Comparison of ENCODE assay signal across 2 cellular contexts in the genomic region with DNA sequence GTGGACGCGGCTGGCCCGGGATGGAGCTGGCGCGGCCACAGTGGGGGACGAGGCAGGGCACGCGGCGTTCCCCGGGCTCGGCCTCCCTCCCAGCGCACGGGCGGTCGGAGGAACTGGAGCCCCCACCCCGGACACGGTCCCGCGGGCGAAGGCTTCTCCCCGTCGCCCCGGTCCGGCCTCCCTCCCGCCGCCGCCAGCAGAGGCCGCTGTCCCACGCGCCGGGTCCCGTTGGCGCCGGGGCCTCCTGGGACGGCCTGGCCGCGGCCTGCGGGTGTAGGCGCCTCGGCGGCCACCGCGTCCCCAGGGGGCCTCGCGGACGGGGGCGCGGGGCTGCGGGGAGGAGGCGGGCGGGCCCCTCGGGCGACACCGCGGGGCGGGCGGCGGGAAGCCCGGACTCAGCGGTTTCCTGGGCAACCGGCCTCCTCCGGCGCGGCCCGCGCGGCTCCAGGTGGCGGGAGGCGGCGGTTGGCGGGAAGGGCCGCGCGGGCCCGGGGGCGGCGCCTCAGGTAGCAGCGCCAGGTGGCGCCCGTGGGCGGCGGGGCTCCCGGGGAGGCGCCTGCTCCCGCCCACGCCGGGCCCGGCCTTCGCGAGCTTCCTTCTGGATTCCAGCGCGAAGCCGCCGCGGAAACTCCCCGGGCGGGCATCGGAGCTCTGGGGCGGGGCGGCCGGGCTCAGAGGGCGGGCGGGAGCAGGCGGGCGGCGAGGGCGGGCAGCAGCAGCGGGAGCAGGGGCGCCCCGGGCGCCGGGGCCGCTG.
TF ChIP-seq lines count a peak whose summit lies in the region.

No MANE protein-coding gene starts in this region.

TF ChIP-seq in HEK293, 187 proteins besides CTCF, POLR2A, EP300 and RAD21 (continues in another document):
- TF ChIP-seq, protein P1, sequence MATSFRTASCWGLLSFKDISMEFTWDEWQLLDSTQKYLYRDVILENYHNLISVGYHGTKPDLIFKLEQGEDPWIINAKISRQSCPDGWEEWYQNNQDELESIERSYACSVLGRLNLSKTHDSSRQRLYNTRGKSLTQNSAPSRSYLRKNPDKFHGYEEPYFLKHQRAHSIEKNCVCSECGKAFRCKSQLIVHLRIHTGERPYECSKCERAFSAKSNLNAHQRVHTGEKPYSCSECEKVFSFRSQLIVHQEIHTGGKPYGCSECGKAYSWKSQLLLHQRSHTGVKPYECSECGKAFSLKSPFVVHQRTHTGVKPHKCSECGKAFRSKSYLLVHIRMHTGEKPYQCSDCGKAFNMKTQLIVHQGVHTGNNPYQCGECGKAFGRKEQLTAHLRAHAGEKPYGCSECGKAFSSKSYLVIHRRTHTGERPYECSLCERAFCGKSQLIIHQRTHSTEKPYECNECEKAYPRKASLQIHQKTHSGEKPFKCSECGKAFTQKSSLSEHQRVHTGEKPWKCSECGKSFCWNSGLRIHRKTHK (tag by site-specific recombination; IDR thresholded peaks at IDR 0.05) = no peak
- no peak for TF ChIP-seq ZNF2 (tag by site-specific recombination; IDR thresholded peaks at IDR 0.05)
- TF ChIP-seq, protein P2, sequence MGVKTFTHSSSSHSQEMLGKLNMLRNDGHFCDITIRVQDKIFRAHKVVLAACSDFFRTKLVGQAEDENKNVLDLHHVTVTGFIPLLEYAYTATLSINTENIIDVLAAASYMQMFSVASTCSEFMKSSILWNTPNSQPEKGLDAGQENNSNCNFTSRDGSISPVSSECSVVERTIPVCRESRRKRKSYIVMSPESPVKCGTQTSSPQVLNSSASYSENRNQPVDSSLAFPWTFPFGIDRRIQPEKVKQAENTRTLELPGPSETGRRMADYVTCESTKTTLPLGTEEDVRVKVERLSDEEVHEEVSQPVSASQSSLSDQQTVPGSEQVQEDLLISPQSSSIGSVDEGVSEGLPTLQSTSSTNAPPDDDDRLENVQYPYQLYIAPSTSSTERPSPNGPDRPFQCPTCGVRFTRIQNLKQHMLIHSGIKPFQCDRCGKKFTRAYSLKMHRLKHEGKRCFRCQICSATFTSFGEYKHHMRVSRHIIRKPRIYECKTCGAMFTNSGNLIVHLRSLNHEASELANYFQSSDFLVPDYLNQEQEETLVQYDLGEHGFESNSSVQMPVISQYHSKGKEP (tag by site-specific recombination; IDR thresholded peaks at IDR 0.05) = no peak
- TF ChIP-seq ZNF561 (tag by site-specific recombination; IDR thresholded peaks at IDR 0.05; ENCODE audit: borderline replicate concordance) = peak; percentile 27; the same call in 1 of the 2 replicates
- 0 out of 2 replicates have a peak, but pooled peaks have one; percentile 9 for TF ChIP-seq EGR2 (tag by site-specific recombination; IDR thresholded peaks at IDR 0.05; ENCODE audit: low read depth)
- no peak for TF ChIP-seq ZNF658 (tag by site-specific recombination; IDR thresholded peaks at IDR 0.05)
- no peak for TF ChIP-seq ZFP3 (tag by site-specific recombination; IDR thresholded peaks at IDR 0.05; ENCODE audit: low read depth)
- no peak for TF ChIP-seq ZNF266 (tag by site-specific recombination; IDR thresholded peaks at IDR 0.05; ENCODE audit: low read depth)
- no peak for TF ChIP-seq ZNF514 (tag by site-specific recombination; IDR thresholded peaks at IDR 0.05)
- TF ChIP-seq, protein P3, sequence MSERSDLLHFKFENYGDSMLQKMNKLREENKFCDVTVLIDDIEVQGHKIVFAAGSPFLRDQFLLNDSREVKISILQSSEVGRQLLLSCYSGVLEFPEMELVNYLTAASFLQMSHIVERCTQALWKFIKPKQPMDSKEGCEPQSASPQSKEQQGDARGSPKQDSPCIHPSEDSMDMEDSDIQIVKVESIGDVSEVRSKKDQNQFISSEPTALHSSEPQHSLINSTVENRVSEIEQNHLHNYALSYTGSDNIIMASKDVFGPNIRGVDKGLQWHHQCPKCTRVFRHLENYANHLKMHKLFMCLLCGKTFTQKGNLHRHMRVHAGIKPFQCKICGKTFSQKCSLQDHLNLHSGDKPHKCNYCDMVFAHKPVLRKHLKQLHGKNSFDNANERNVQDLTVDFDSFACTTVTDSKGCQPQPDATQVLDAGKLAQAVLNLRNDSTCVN (tag by site-specific recombination; optimal IDR thresholded peaks at IDR 0.05) = peak; percentile 35
- TF ChIP-seq MYNN (tag by site-specific recombination; IDR thresholded peaks at IDR 0.05; ENCODE audit: borderline replicate concordance) = no peak
- no peak for TF ChIP-seq ZSCAN16 (tag by site-specific recombination; IDR thresholded peaks at IDR 0.05)
- TF ChIP-seq ZNF248 (tag by site-specific recombination; IDR thresholded peaks at IDR 0.05) = no peak
- no peak for TF ChIP-seq ZNF549 (tag by site-specific recombination; IDR thresholded peaks at IDR 0.05)
- TF ChIP-seq KLF9 (tag by site-specific recombination; IDR thresholded peaks at IDR 0.05; ENCODE audit: low read depth) = no peak
- TF ChIP-seq, protein P4, sequence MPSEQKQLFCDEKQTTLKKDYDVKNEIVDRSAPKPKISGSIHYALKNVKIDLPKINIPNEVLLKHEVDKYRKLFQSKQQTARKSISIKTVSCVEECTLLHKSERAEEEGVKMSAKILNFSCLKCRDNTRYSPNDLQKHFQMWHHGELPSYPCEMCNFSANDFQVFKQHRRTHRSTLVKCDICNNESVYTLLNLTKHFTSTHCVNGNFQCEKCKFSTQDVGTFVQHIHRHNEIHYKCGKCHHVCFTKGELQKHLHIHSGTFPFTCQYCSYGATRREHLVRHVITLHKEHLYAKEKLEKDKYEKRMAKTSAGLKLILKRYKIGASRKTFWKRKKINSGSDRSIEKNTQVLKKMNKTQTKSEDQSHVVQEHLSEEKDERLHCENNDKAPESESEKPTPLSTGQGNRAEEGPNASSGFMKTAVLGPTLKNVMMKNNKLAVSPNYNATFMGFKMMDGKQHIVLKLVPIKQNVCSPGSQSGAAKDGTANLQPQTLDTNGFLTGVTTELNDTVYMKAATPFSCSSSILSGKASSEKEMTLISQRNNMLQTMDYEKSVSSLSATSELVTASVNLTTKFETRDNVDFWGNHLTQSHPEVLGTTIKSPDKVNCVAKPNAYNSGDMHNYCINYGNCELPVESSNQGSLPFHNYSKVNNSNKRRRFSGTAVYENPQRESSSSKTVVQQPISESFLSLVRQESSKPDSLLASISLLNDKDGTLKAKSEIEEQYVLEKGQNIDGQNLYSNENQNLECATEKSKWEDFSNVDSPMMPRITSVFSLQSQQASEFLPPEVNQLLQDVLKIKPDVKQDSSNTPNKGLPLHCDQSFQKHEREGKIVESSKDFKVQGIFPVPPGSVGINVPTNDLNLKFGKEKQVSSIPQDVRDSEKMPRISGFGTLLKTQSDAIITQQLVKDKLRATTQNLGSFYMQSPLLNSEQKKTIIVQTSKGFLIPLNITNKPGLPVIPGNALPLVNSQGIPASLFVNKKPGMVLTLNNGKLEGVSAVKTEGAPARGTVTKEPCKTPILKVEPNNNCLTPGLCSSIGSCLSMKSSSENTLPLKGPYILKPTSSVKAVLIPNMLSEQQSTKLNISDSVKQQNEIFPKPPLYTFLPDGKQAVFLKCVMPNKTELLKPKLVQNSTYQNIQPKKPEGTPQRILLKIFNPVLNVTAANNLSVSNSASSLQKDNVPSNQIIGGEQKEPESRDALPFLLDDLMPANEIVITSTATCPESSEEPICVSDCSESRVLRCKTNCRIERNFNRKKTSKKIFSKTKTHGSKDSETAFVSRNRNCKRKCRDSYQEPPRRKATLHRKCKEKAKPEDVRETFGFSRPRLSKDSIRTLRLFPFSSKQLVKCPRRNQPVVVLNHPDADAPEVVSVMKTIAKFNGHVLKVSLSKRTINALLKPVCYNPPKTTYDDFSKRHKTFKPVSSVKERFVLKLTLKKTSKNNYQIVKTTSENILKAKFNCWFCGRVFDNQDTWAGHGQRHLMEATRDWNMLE (tag by site-specific recombination; conservative IDR thresholded peaks at IDR 0.05; ENCODE audit: low read depth) = no peak
- no peak for TF ChIP-seq ZBTB20 (tag by site-specific recombination; IDR thresholded peaks at IDR 0.05)
- no peak for TF ChIP-seq ZNF654 (tag by site-specific recombination; IDR thresholded peaks at IDR 0.05; ENCODE audit: low read depth)

TF ChIP-seq in K562, 482 proteins besides CTCF, POLR2A, EP300 and RAD21 (continues in another document):
- TF ChIP-seq NCOA2 (IDR thresholded peaks at IDR 0.05; ENCODE audit: partially characterized antibody in 2 of 2) (no peak), CTBP1 (IDR thresholded peaks at IDR 0.05; ENCODE audit: borderline replicate concordance) (peak; percentile 73), NCOA4 (IDR thresholded peaks at IDR 0.05; ENCODE audit: partially characterized antibody) (no peak), ZBTB1 (CRISPR knock-in tag; IDR thresholded peaks at IDR 0.05; ENCODE audit: borderline replicate concordance, low read depth) (peak; percentile 88), ZNF354B (CRISPR knock-in tag; IDR thresholded peaks at IDR 0.05) (no peak), HMGN3 (IDR thresholded peaks at IDR 0.05; ENCODE audit: borderline replicate concordance, extremely low read depth, insufficient read length, low read depth, low read length) (peak; percentile 77), IRF2 (CRISPR knock-in tag; IDR thresholded peaks at IDR 0.05) (no peak), RFX5 (IDR thresholded peaks at IDR 0.05; ENCODE audit: low read depth, low read length) (no peak), TAF15 (IDR thresholded peaks at IDR 0.05; ENCODE audit: low read depth, low read length) (no peak), RB1 (IDR thresholded peaks at IDR 0.05; ENCODE audit: low read depth) (peak; percentile 100), U2AF2 (optimal IDR thresholded peaks at IDR 0.05; ENCODE audit: low read depth, low read length) (no peak), FOSL1 (tag; conservative IDR thresholded peaks at IDR 0.05) (no peak), NR3C1 (CRISPR knock-in tag; IDR thresholded peaks at IDR 0.05) (peak; percentile 42; the same call in 1 of the 2 replicates), U2AF1 (optimal IDR thresholded peaks at IDR 0.05; ENCODE audit: low read depth, low read length) (peak; percentile 2), CCNT2 (IDR thresholded peaks at IDR 0.05; ENCODE audit: borderline replicate concordance, extremely low read depth, insufficient read length, low read depth, low read length) (peak; percentile 83), FIP1L1 (IDR thresholded peaks at IDR 0.05; ENCODE audit: low read depth, low read length, poor library complexity, severe bottlenecking) (peak; percentile 25), PHF20 (IDR thresholded peaks at IDR 0.05; ENCODE audit: partially characterized antibody) (no peak), TBP (optimal IDR thresholded peaks at IDR 0.05; ENCODE audit: low read depth, low read length) (peak; percentile 21), RBFOX2 (IDR thresholded peaks at IDR 0.05; ENCODE audit: low read depth, low read length) (peak; percentile 66), MYNN (IDR thresholded peaks at IDR 0.05) (no peak), MYNN (CRISPR knock-in tag; IDR thresholded peaks at IDR 0.05) (no peak), HDAC8 (tag; IDR thresholded peaks at IDR 0.05) (no peak), E2F3 (CRISPR knock-in tag; IDR thresholded peaks at IDR 0.05) (peak; percentile 86; the same call in 1 of the 2 replicates), GTF2F1 (IDR thresholded peaks at IDR 0.05; ENCODE audit: low read depth, low read length) (no peak), MCM2 (IDR thresholded peaks at IDR 0.05; ENCODE audit: low read depth) (no peak), SMAD4 (CRISPR knock-in tag; conservative IDR thresholded peaks at IDR 0.05) (peak; percentile 91)
- TF ChIP-seq, protein P5, sequence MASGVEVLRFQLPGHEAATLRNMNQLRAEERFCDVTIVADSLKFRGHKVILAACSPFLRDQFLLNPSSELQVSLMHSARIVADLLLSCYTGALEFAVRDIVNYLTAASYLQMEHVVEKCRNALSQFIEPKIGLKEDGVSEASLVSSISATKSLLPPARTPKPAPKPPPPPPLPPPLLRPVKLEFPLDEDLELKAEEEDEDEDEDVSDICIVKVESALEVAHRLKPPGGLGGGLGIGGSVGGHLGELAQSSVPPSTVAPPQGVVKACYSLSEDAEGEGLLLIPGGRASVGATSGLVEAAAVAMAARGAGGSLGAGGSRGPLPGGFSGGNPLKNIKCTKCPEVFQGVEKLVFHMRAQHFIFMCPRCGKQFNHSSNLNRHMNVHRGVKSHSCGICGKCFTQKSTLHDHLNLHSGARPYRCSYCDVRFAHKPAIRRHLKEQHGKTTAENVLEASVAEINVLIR (CRISPR knock-in tag; IDR thresholded peaks at IDR 0.05) = no peak
- TF ChIP-seq, protein P6, sequence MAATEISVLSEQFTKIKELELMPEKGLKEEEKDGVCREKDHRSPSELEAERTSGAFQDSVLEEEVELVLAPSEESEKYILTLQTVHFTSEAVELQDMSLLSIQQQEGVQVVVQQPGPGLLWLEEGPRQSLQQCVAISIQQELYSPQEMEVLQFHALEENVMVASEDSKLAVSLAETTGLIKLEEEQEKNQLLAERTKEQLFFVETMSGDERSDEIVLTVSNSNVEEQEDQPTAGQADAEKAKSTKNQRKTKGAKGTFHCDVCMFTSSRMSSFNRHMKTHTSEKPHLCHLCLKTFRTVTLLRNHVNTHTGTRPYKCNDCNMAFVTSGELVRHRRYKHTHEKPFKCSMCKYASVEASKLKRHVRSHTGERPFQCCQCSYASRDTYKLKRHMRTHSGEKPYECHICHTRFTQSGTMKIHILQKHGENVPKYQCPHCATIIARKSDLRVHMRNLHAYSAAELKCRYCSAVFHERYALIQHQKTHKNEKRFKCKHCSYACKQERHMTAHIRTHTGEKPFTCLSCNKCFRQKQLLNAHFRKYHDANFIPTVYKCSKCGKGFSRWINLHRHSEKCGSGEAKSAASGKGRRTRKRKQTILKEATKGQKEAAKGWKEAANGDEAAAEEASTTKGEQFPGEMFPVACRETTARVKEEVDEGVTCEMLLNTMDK (IDR thresholded peaks at IDR 0.05; ENCODE audit: borderline replicate concordance, insufficient read depth, low read depth, low read length, poor library complexity, severe bottlenecking) = peak; percentile 65
- TF ChIP-seq, protein P7, sequence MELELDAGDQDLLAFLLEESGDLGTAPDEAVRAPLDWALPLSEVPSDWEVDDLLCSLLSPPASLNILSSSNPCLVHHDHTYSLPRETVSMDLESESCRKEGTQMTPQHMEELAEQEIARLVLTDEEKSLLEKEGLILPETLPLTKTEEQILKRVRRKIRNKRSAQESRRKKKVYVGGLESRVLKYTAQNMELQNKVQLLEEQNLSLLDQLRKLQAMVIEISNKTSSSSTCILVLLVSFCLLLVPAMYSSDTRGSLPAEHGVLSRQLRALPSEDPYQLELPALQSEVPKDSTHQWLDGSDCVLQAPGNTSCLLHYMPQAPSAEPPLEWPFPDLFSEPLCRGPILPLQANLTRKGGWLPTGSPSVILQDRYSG (tag; conservative IDR thresholded peaks at IDR 0.05; ENCODE audit: low read depth) = no peak
- TF ChIP-seq, protein P8, sequence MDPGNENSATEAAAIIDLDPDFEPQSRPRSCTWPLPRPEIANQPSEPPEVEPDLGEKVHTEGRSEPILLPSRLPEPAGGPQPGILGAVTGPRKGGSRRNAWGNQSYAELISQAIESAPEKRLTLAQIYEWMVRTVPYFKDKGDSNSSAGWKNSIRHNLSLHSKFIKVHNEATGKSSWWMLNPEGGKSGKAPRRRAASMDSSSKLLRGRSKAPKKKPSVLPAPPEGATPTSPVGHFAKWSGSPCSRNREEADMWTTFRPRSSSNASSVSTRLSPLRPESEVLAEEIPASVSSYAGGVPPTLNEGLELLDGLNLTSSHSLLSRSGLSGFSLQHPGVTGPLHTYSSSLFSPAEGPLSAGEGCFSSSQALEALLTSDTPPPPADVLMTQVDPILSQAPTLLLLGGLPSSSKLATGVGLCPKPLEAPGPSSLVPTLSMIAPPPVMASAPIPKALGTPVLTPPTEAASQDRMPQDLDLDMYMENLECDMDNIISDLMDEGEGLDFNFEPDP (CRISPR knock-in tag; IDR thresholded peaks at IDR 0.05) = no peak
